Comparison of ENCODE assay signal across 8 cellular contexts in the genomic region with DNA sequence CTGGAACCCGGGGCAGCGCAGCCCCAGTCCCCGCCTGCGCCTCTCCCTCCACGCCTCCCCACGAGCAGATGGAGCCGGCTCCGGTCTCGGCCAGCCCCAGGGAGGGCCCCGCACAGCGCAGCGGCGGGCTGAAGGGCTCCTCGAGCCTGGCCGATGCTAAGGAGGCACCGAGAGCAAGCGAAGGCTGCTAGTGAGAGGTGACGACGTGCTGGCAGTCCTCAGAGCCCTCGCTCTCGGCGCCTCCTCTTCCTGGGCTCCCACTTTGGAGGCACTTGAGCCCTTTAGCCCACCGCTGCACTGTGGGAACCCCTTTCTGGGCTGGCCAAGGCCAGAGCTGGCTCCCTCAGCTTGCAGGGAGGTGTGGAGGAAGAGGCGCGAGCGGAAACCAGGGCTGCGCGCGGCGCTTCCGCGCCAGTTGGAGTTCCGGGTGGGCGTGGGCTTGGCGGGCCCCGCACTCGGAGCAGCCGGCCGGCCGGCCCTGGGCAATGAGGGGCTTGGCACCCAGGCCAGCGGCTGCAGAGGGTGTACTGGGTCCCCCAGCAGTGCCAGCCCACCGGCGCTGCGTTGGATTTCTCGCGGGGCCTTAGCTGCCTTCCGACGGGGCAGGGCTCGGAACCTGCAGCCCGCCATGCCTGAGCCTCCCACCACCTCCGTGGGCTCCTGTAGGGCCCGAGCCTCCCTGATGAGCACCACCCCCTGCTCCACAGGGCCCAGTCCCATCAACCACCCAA. TPM values are rescaled to one million over a fixed set of nuclear protein-coding genes. Genes with fewer than 3 reads are reported as not detected.
DNase-seq lines count a peak whose midpoint lies in the region; ATAC-seq and TF ChIP-seq lines count a peak whose summit lies in the region.

No MANE protein-coding gene starts in this region.

- H3K27me3 ChIP-seq in foreskin keratinocyte (no peaks in the 10 kb centered on the region), skeletal muscle tissue (ENCODE audit: control insufficient read depth in 3 of 3, insufficient read depth in 3 of 3, low read length in 3 of 3) (no peaks in the 10 kb centered on the region)

- H3K4me1 ChIP-seq in foreskin keratinocyte, result no peaks in the 10 kb centered on the region
- peaks cover 17 to 28% (median 23%) of the 10 kb centered on the region in 3 donors for H3K4me1 ChIP-seq in skeletal muscle tissue (ENCODE audit: control insufficient read depth in 3 of 3, insufficient read depth in 3 of 3, low read length in 3 of 3)

- H3K27ac Mint-ChIP-seq in activated T-helper 17 cell treated with anti-CD3 and anti-CD28 coated beads, Interleukin-2, amount 50 U/mL, for 72 hours, result peak overlapping the region; percentile 98

- H3K4me3 Mint-ChIP-seq in activated T-helper 17 cell treated with anti-CD3 and anti-CD28 coated beads, Interleukin-2, amount 50 U/mL, for 72 hours, result peak overlapping the region; percentile 97

- H3K4me1 Mint-ChIP-seq in activated T-helper 17 cell treated with anti-CD3 and anti-CD28 coated beads, Interleukin-2, amount 50 U/mL, for 72 hours, result peaks cover 20% of the 10 kb centered on the region

- peaks cover 0 to 5% (median 4%) of the 10 kb centered on the region in 3 donors for H3K36me3 ChIP-seq in skeletal muscle tissue (ENCODE audit: control insufficient read depth in 3 of 3, insufficient read depth in 3 of 3, low read length in 3 of 3)

- peaks cover 3% of the 10 kb centered on the region for H3K36me3 Mint-ChIP-seq in activated T-helper 17 cell treated with anti-CD3 and anti-CD28 coated beads, Interleukin-2, amount 50 U/mL, for 72 hours (ENCODE audit: low read depth)

- peak overlapping the region; percentile 44 for H3K27ac ChIP-seq in foreskin keratinocyte
- H3K27ac ChIP-seq in skeletal muscle tissue (ENCODE audit: low read depth, low read length), result peak overlapping the region; percentile 65

- DNase-seq in NCI-H2227 treated with DMSO at 0.1 percent for 48 hours (lab: John Stamatoyannopoulos, UW), result peak; percentile 36
- DNase-seq in foreskin keratinocyte, result peak in 1 of 2 donors; percentile 44
- DNase-seq in cortex of kidney (lab: John Stamatoyannopoulos, UW), result no peak
- no peak for DNase-seq in cerebellar nuclear complex (lab: John Stamatoyannopoulos, UW)

- H3K9ac ChIP-seq in skeletal muscle tissue (ENCODE audit: low read depth in 1 of 3, low read length in 3 of 3), result peak overlapping the region; percentile 62 to 82 (median 76)

- no peaks in the 10 kb centered on the region for H3K27me3 Mint-ChIP-seq in activated T-helper 17 cell treated with anti-CD3 and anti-CD28 coated beads, Interleukin-2, amount 50 U/mL, for 72 hours

- no peak for TF ChIP-seq CTCF in foreskin keratinocyte (conservative IDR thresholded peaks at IDR 0.05)

- no peaks in the 10 kb centered on the region for H3K9me3 ChIP-seq in skeletal muscle tissue (ENCODE audit: control insufficient read depth in 3 of 3, low read length in 3 of 3)

- peak overlapping the region; percentile 79 to 80 (median 79) for H3K4me3 ChIP-seq in skeletal muscle tissue (ENCODE audit: low read length in 3 of 3)

- no peaks in the 10 kb centered on the region for H3K9me3 Mint-ChIP-seq in activated T-helper 17 cell treated with anti-CD3 and anti-CD28 coated beads, Interleukin-2, amount 50 U/mL, for 72 hours

- ATAC-seq in GM18517 (IDR thresholded peaks at IDR 0.05; ENCODE audit: unreplicated experiment), result peak; percentile 25
- peak; percentile 33 for ATAC-seq in activated T-helper 17 cell treated with anti-CD3 and anti-CD28 coated beads, Interleukin-2, amount 50 U/mL, for 72 hours (replicated peaks)
- peak; percentile 46 for ATAC-seq in foreskin keratinocyte
- ATAC-seq in GM19467 (IDR thresholded peaks at IDR 0.05; ENCODE audit: unreplicated experiment), result no peak

RNA-seq across cellular contexts. Expression of a gene that starts 2.5 kb away (rescaled TPM):
- 10 to 100 TPM; 52.6 to 64.1 TPM for total RNA-seq in activated T-helper 17 cell treated with anti-CD3 and anti-CD28 coated beads, Interleukin-2, amount 50 U/mL, for 72 hours
- total RNA-seq in foreskin keratinocyte, result 146 and 179 TPM in 2 replicates
- polyA plus RNA-seq in foreskin keratinocyte, result 196 and 220 TPM in 2 replicates
- 93.4 TPM for total RNA-seq in skeletal muscle tissue

RNA-seq across cellular contexts. Expression of a gene that starts 25.6 kb away (rescaled TPM):
- 10 to 100 TPM; 13.7 to 27.4 TPM for total RNA-seq in activated T-helper 17 cell treated with anti-CD3 and anti-CD28 coated beads, Interleukin-2, amount 50 U/mL, for 72 hours
- total RNA-seq in foreskin keratinocyte (36.8 and 39.4 TPM in 2 replicates), skeletal muscle tissue (7.3 TPM)
- 24.8 and 34.4 TPM in 2 replicates for polyA plus RNA-seq in foreskin keratinocyte

RNA-seq across cellular contexts. Expression of a gene that starts 26.0 kb away (rescaled TPM):
- total RNA-seq in activated T-helper 17 cell treated with anti-CD3 and anti-CD28 coated beads, Interleukin-2, amount 50 U/mL, for 72 hours, result not detected
- total RNA-seq in foreskin keratinocyte (1.1 and 1.2 TPM in 2 replicates), skeletal muscle tissue (not detected)
- polyA plus RNA-seq in foreskin keratinocyte, result 1.4 and 2.7 TPM in 2 replicates

RNA-seq across cellular contexts. Expression of a gene that starts 27.2 kb away (rescaled TPM):
- 100 to 1,000 TPM in 1 of 2 donors, 10 to 100 TPM in 1; 90.4 to 109 TPM for total RNA-seq in activated T-helper 17 cell treated with anti-CD3 and anti-CD28 coated beads, Interleukin-2, amount 50 U/mL, for 72 hours
- total RNA-seq in foreskin keratinocyte (109 and 111 TPM in 2 replicates), skeletal muscle tissue (65.2 TPM)
- polyA plus RNA-seq in foreskin keratinocyte, result 129 and 140 TPM in 2 replicates
